In the genomic region with DNA sequence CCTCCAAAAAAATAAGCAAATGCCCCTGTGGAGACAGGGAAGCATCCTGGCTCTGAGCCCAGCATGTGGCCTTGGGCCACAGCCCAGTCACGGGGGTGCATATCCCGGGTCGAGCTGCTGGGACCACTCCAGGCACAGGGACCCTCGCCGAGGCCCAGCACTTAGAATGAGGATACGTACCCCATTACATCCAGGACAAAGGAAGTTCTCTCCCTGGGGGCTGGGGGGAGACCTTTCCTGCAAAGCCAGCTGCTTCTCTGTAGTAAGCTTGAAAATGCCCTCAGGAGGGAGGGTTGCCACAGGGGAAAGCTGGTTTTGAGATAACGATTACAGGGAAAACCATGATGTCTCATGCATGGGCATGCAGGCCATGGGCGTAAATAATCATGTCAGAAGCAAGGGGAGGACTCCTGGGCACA, we compare ENCODE assay signal across 13 cellular contexts.
A peak's percentile ranks its signal among the peaks of the same experiment; 100 is the strongest.
DNase-seq lines count a peak whose midpoint lies in the region; ATAC-seq and TF ChIP-seq lines count a peak whose summit lies in the region.
"Had no signal": no experiment of that assay in that cellular context is flagged by ENCODE, and none has a peak within 500 bp of the region (broad histone marks: within the 10 kb centered on the region; RNA-seq: fewer than 3 reads in every experiment).

No MANE protein-coding gene starts in this region.

- POLR2A ChIA-PET in RWPE1 (lab: Yijun Ruan, JAX; ENCODE audit: low non-redundant PET): no interaction called here

- ATAC-seq in gastrocnemius medialis: no peak
- no peak for ATAC-seq in HG02973 (IDR thresholded peaks at IDR 0.05; ENCODE audit: unreplicated experiment)
- ATAC-seq: stimulated activated effector memory CD8-positive, alpha-beta T cell treated with anti-CD3 and anti-CD28 coated beads, Interleukin-12 subunit alpha, Interleukin-12 subunit beta, amount 100 ng/mL, for 72 hours had no signal

- no peak for TF ChIP-seq CTCF in RWPE1 (conservative IDR thresholded peaks at IDR 0.05; ENCODE audit: low read depth)
- TF ChIP-seq CTCF in cardiac muscle cell (IDR thresholded peaks at IDR 0.05; ENCODE audit: low read depth, low read length): no peak
- no peak for TF ChIP-seq CTCF in gastrocnemius medialis (IDR thresholded peaks at IDR 0.05 in 4 of 5, conservative IDR thresholded peaks at IDR 0.05 in 1 of 5)

- TF ChIP-seq POLR2A in gastrocnemius medialis (IDR thresholded peaks at IDR 0.05): no peak

- H3K27me3 ChIP-seq in H7 (ENCODE audit: control insufficient read depth, insufficient read depth, low read length) (no peaks in the 10 kb centered on the region), cardiac muscle cell (no peaks in the 10 kb centered on the region), gastrocnemius medialis (no peaks in the 10 kb centered on the region)

- CTCF ChIA-PET in RWPE1 (lab: Yijun Ruan, JAX): interaction anchor here (0.6 kb wide), 1 partner anchor 62 kb away, joined by 4 read pairs; no protein-coding TSS in a partner anchor

- intact Hi-C loops in gastrocnemius medialis (cut with DNase I; ENCODE audit: low total_unique reads): no loop called here

- DNase-seq in H7: peak; percentile 68
- no peak for DNase-seq in RWPE1 (ENCODE audit: low spot score)
- DNase-seq in cardiac muscle cell (ENCODE audit: low read depth in 1 of 2, low spot score in 1 of 2): peak in 1 of 2 donors; percentile 21
- DNase-seq in gastrocnemius medialis: no peak
- no peak for DNase-seq in pons (ENCODE audit: low spot score)
- DNase-seq in NCI-H1105 treated with DMSO at 0.1 percent for 48 hours (lab: John Stamatoyannopoulos, UW): no peak
- DNase-seq in epidermal melanocyte (ENCODE audit: insufficient read length, low spot score): no peak
- DNase-seq: activated B cell treated with CpG ODN at 0.5 μM for 24 hours; Calu3; NCI-H2029 treated with DMSO at 0.1 percent for 48 hours; stimulated activated CD4-positive, alpha-beta T cell treated with anti-CD3 and anti-CD28 coated beads, Interleukin-15, amount 100 ng/mL, for 24 hours had no signal

- H3K36me3 ChIP-seq in H7 (replicated peaks; ENCODE audit: control insufficient read depth, insufficient read depth, low read length) (no peaks in the 10 kb centered on the region; the same call in 1 of the 2 replicates), cardiac muscle cell (no peaks in the 10 kb centered on the region), gastrocnemius medialis (no peaks in the 10 kb centered on the region)

- peak overlapping the region; percentile 52 for H3K27ac ChIP-seq in RWPE1
- peak overlapping the region; percentile 78 for H3K27ac ChIP-seq in cardiac muscle cell
- peak overlapping the region; percentile 70 to 77 (median 72) for H3K27ac ChIP-seq in gastrocnemius medialis

- no peaks in the 10 kb centered on the region for H3K9me3 ChIP-seq in cardiac muscle cell (ENCODE audit: low read depth)
- no peaks in the 10 kb centered on the region for H3K9me3 ChIP-seq in gastrocnemius medialis

- in situ Hi-C loops in gastrocnemius medialis (cut with MboI; ENCODE audit: low sequenced_read_pairs in 4 of 4): no loop called here

- H3K4me3 ChIP-seq in H7 (ENCODE audit: insufficient read depth, low read depth, low read length) (no peak overlapping the region), cardiac muscle cell (no peak overlapping the region), gastrocnemius medialis (no peak overlapping the region)

- H3K4me1 ChIP-seq in cardiac muscle cell (ENCODE audit: low read depth): peaks cover 23% of the 10 kb centered on the region
- H3K4me1 ChIP-seq in gastrocnemius medialis: peaks cover 23 to 49% of the 10 kb centered on the region in 2 donors
